8 cellular contexts compared by ENCODE assay signal in genomic region chr4:73069338-73070071, GRCh38. TPM values are rescaled to one million over a fixed set of nuclear protein-coding genes. Genes with fewer than 3 reads are reported as not detected.
DNase-seq lines count a peak whose midpoint lies in the region; ATAC-seq and TF ChIP-seq lines count a peak whose summit lies in the region.

Gene COX18, minus strand, starts transcription at chr4:73069716. Its CDS starts 67 bp downstream, at chr4:73069649.

- H3K4me3 ChIP-seq in left ventricle myocardium inferior, result peak within 1 kb of the TSS; percentile 91

- peak; percentile 83 for ATAC-seq in GM18498 (IDR thresholded peaks at IDR 0.05; ENCODE audit: unreplicated experiment)
- ATAC-seq in HG02938 (IDR thresholded peaks at IDR 0.05; ENCODE audit: unreplicated experiment), result peak; percentile 85

- peak within 1 kb of the TSS; percentile 97 for H3K27ac ChIP-seq in angular gyrus (ENCODE audit: low read depth, low read length)
- peak within 1 kb of the TSS; percentile 99 for H3K27ac ChIP-seq in left ventricle myocardium inferior (replicated peaks)

- H3K4me3 Mint-ChIP-seq in progenitor cell of endocrine pancreas (ENCODE audit: low read depth), result peak within 1 kb of the TSS; percentile 94

- peaks cover 52% of the 10 kb centered on the region for H3K4me1 ChIP-seq in left ventricle myocardium inferior

- H3K4me1 Mint-ChIP-seq in progenitor cell of endocrine pancreas (ENCODE audit: low read depth), result peaks cover 11% of the 10 kb centered on the region

- intact Hi-C loops in left ventricle myocardium inferior (cut with micrococcal nuclease), result loop anchor here (5.0 kb wide), 1 partner anchor 188 kb away; the partner anchor contains the start of gene ANKRD17

- no peaks in the 10 kb centered on the region for H3K27me3 Mint-ChIP-seq in progenitor cell of endocrine pancreas

- H3K9me3 ChIP-seq in left ventricle myocardium inferior (replicated peaks), result no peaks in the 10 kb centered on the region

- H3K36me3 Mint-ChIP-seq in progenitor cell of endocrine pancreas (ENCODE audit: insufficient read depth), result peaks cover 3% of the 10 kb centered on the region

- H3K36me3 ChIP-seq in left ventricle myocardium inferior, result peaks cover 18% of the 10 kb centered on the region

- no peaks in the 10 kb centered on the region for H3K9me3 Mint-ChIP-seq in progenitor cell of endocrine pancreas (ENCODE audit: low read depth)

- peak within 1 kb of the TSS; percentile 98 for H3K27ac Mint-ChIP-seq in progenitor cell of endocrine pancreas

- TF ChIP-seq CTCF in left ventricle myocardium inferior (IDR thresholded peaks at IDR 0.05; ENCODE audit: borderline replicate concordance) (no peak), progenitor cell of endocrine pancreas (IDR thresholded peaks at IDR 0.05; ENCODE audit: unreplicated experiment) (peak; percentile 28)

- peak; percentile 97 to 99 for DNase-seq in NCI-H187 (lab: John Stamatoyannopoulos, UW)
- DNase-seq in T-helper 2 cell, result peak; percentile 79 to 96 (median 92)
- peak; percentile 98 for DNase-seq in left ventricle myocardium inferior
- peak; percentile 93 for DNase-seq in progenitor cell of endocrine pancreas (ENCODE audit: low spot score, unreplicated experiment)
- DNase-seq in ureter (ENCODE audit: low spot score), result peak; percentile 98

- no peaks in the 10 kb centered on the region for H3K27me3 ChIP-seq in left ventricle myocardium inferior (ENCODE audit: low read depth)

RNA-seq across cellular contexts. Expression of gene COX18, which starts in this region (rescaled TPM):
- total RNA-seq in left ventricle myocardium inferior (17.0 TPM), progenitor cell of endocrine pancreas (15.4 and 16.8 TPM in 2 replicates), ureter (18.6 TPM)

Comparison
In these comparisons a context has a peak if more than half of its experiments do, and no peak if none do; other contexts are left out.
1. Peak in every context shown above with its lines: DNase-seq, ATAC-seq, H3K4me3 ChIP-seq and H3K27ac ChIP-seq.